Comparison of ENCODE assay signal across 8 cellular contexts in the genomic region with DNA sequence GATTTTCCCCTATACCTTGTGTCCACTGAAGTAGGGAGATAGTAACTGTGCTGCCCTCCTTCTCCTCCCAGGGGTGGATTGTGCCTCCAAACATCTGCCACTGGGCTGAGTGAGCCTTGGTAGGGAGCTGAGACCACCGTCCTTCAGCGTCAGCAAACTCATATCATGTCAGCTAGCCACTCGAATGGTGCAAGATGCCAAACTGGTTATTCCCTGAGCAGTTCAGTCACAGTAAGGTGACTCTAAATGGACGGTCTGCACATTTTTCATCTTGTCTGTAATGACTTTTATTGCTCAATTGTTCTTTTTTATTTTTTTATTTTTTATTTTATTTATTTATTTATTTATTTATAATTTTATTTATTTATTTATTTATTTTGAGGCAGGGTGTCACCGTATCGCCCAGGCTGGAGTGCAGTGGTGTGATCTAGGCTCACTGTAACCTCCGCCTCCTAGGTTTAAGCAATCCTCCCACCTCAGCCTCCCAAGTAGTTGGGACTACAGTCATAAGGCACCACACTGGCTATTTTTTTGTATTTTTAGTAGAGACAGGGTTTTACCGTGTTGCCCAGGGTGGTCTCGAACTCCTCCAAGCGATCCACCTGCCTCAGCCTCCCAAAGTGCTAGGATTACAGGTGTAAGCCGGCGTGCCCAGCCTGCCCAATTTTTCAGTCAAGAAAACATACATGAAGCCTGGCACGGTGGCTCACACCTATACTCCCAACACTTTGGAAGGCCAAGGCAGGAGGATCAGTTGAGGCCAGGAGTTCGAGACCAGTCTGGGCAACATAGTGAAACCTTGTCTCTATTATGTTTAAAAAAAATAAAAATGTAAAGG. TPM values are rescaled to one million over a fixed set of nuclear protein-coding genes. Genes with fewer than 3 reads are reported as not detected.
DNase-seq lines count a peak whose midpoint lies in the region; ATAC-seq and TF ChIP-seq lines count a peak whose summit lies in the region.

No MANE protein-coding gene starts in this region.

- intact Hi-C loops in body of pancreas (cut with DNase I) (no loop called here), upper lobe of right lung (cut with DNase I) (no loop called here)

- no peak for DNase-seq in activated naive CD4-positive, alpha-beta T cell treated with anti-CD3 and anti-CD28 coated beads, Interleukin-2, amount 50 U/mL, for 16 hours
- DNase-seq in body of pancreas (no peak), upper lobe of right lung (no peak), NAMALWA (ENCODE audit: low spot score) (no peak), DMS79 treated with DMSO at 0.1 percent for 48 hours (lab: John Stamatoyannopoulos, UW) (no peak)

- H3K4me3 ChIP-seq in body of pancreas = no peak overlapping the region
- H3K4me3 ChIP-seq in mucosa of rectum (ENCODE audit: low read length in 2 of 2) = peak overlapping the region in 1 of 2 donors; percentile 40
- H3K4me3 ChIP-seq in upper lobe of right lung = no peak overlapping the region

- TF ChIP-seq POLR2A in body of pancreas (IDR thresholded peaks at IDR 0.05) = no peak

- H3K36me3 Mint-ChIP-seq in activated naive CD4-positive, alpha-beta T cell treated with anti-CD3 and anti-CD28 coated beads, Interleukin-2, amount 50 U/mL, for 24 hours = no peaks in the 10 kb centered on the region

- no peak for TF ChIP-seq CTCF in body of pancreas (IDR thresholded peaks at IDR 0.05)
- TF ChIP-seq CTCF in upper lobe of right lung (IDR thresholded peaks at IDR 0.05) = no peak

- H3K27me3 ChIP-seq in body of pancreas (no peaks in the 10 kb centered on the region), mucosa of rectum (ENCODE audit: control insufficient read depth in 2 of 2, insufficient read depth in 2 of 2, low read length in 2 of 2) (no peaks in the 10 kb centered on the region), upper lobe of right lung (no peaks in the 10 kb centered on the region)

- 92 to 93% methylated on average over 14 of the region's 14 CpGs for WGBS in body of pancreas, 2 donors

- H3K4me1 ChIP-seq in body of pancreas = peaks cover 17% of the 10 kb centered on the region
- peaks cover 12% of the 10 kb centered on the region in 2 donors for H3K4me1 ChIP-seq in mucosa of rectum (ENCODE audit: control insufficient read depth in 2 of 2, insufficient read depth in 2 of 2, low read length in 2 of 2)
- H3K4me1 ChIP-seq in upper lobe of right lung = peaks cover 26% of the 10 kb centered on the region

- peak overlapping the region; percentile 98 for H3K27ac Mint-ChIP-seq in activated naive CD4-positive, alpha-beta T cell treated with anti-CD3 and anti-CD28 coated beads, Interleukin-2, amount 50 U/mL, for 24 hours

- H3K36me3 ChIP-seq in body of pancreas (replicated peaks in 1 of 2; ENCODE audit: insufficient read depth in 1 of 2, low read depth in 2 of 2) (no peaks in the 10 kb centered on the region), mucosa of rectum (ENCODE audit: control insufficient read depth in 2 of 2, insufficient read depth in 2 of 2, low read length in 2 of 2) (peaks cover 0 to 3% of the 10 kb centered on the region in 2 donors), upper lobe of right lung (no peaks in the 10 kb centered on the region)

- peak overlapping the region; percentile 20 to 29 for H3K9ac ChIP-seq in mucosa of rectum (ENCODE audit: low read depth in 1 of 2, low read length in 2 of 2)

- peak overlapping the region; percentile 47 for H3K4me3 Mint-ChIP-seq in activated naive CD4-positive, alpha-beta T cell treated with anti-CD3 and anti-CD28 coated beads, Interleukin-2, amount 50 U/mL, for 24 hours

- H3K27ac ChIP-seq in body of pancreas = peak overlapping the region; percentile 85 to 95 (median 88)
- H3K27ac ChIP-seq in mucosa of rectum (ENCODE audit: low read depth in 2 of 2, low read length in 2 of 2) = peak overlapping the region; percentile 65 to 86
- H3K27ac ChIP-seq in upper lobe of right lung = peak overlapping the region; percentile 87

- H3K9me3 Mint-ChIP-seq in activated naive CD4-positive, alpha-beta T cell treated with anti-CD3 and anti-CD28 coated beads, Interleukin-2, amount 50 U/mL, for 24 hours = no peaks in the 10 kb centered on the region

- no peak for ATAC-seq in body of pancreas
- peak; percentile 3 for ATAC-seq in upper lobe of right lung
- no peak for ATAC-seq in HG03108 (IDR thresholded peaks at IDR 0.05; ENCODE audit: unreplicated experiment)

- peaks cover 53% of the 10 kb centered on the region for H3K4me1 Mint-ChIP-seq in activated naive CD4-positive, alpha-beta T cell treated with anti-CD3 and anti-CD28 coated beads, Interleukin-2, amount 50 U/mL, for 24 hours

- no peaks in the 10 kb centered on the region for H3K9me3 ChIP-seq in body of pancreas
- no peaks in the 10 kb centered on the region for H3K9me3 ChIP-seq in mucosa of rectum (ENCODE audit: control insufficient read depth in 2 of 2, low read length in 2 of 2)
- no peaks in the 10 kb centered on the region for H3K9me3 ChIP-seq in upper lobe of right lung

- H3K27me3 Mint-ChIP-seq in activated naive CD4-positive, alpha-beta T cell treated with anti-CD3 and anti-CD28 coated beads, Interleukin-2, amount 50 U/mL, for 24 hours = no peaks in the 10 kb centered on the region

RNA-seq across cellular contexts. Expression of a gene that starts 8.8 kb away (rescaled TPM):
- 100 to 1,000 TPM in 1 of 2 donors, 10 to 100 TPM in 1; 97.9 to 128 TPM for total RNA-seq in body of pancreas
- total RNA-seq in upper lobe of right lung = 337 TPM
